ENCODE assay signal across 1 cellular context in genomic region chr2:133765693-133766092, GRCh38.
TF ChIP-seq lines count a peak whose summit lies in the region.

No MANE protein-coding gene starts in this region.

TF ChIP-seq in IMR-90, 13 proteins besides CTCF, POLR2A, EP300 and RAD21 (continued from another document):
- TF ChIP-seq CEBPB (IDR thresholded peaks at IDR 0.05; ENCODE audit: low read depth, low read length): no peak
- no peak for TF ChIP-seq USF2 (IDR thresholded peaks at IDR 0.05; ENCODE audit: low read depth, low read length)
- TF ChIP-seq BHLHE40 (IDR thresholded peaks at IDR 0.05; ENCODE audit: low read depth, low read length): no peak
- TF ChIP-seq SMC3 (IDR thresholded peaks at IDR 0.05; ENCODE audit: low read depth, low read length): no peak
- TF ChIP-seq MAFK (IDR thresholded peaks at IDR 0.05; ENCODE audit: low read depth, low read length): no peak
